In genomic region chr12:95102916-95103671, GRCh38 we compare ENCODE assay signal across 1 cellular context.
TF ChIP-seq lines count a peak whose summit lies in the region.

No MANE protein-coding gene starts in this region.

TF ChIP-seq in HEK293, 187 proteins besides CTCF, POLR2A, EP300 and RAD21 (continued from another document):
- TF ChIP-seq, protein P1, sequence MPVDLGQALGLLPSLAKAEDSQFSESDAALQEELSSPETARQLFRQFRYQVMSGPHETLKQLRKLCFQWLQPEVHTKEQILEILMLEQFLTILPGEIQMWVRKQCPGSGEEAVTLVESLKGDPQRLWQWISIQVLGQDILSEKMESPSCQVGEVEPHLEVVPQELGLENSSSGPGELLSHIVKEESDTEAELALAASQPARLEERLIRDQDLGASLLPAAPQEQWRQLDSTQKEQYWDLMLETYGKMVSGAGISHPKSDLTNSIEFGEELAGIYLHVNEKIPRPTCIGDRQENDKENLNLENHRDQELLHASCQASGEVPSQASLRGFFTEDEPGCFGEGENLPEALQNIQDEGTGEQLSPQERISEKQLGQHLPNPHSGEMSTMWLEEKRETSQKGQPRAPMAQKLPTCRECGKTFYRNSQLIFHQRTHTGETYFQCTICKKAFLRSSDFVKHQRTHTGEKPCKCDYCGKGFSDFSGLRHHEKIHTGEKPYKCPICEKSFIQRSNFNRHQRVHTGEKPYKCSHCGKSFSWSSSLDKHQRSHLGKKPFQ (tag by site-specific recombination; IDR thresholded peaks at IDR 0.05) = no peak; the same call in 1 of the 2 replicates
